Comparison of ENCODE assay signal across 1 cellular context in genomic region chr22:37508431-37508963, GRCh38.
TF ChIP-seq lines count a peak whose summit lies in the region.

No MANE protein-coding gene starts in this region.

TF ChIP-seq in K562, 482 proteins besides CTCF, POLR2A, EP300 and RAD21:
- TF ChIP-seq, protein P1, sequence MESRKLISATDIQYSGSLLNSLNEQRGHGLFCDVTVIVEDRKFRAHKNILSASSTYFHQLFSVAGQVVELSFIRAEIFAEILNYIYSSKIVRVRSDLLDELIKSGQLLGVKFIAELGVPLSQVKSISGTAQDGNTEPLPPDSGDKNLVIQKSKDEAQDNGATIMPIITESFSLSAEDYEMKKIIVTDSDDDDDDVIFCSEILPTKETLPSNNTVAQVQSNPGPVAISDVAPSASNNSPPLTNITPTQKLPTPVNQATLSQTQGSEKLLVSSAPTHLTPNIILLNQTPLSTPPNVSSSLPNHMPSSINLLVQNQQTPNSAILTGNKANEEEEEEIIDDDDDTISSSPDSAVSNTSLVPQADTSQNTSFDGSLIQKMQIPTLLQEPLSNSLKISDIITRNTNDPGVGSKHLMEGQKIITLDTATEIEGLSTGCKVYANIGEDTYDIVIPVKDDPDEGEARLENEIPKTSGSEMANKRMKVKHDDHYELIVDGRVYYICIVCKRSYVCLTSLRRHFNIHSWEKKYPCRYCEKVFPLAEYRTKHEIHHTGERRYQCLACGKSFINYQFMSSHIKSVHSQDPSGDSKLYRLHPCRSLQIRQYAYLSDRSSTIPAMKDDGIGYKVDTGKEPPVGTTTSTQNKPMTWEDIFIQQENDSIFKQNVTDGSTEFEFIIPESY (CRISPR knock-in tag; IDR thresholded peaks at IDR 0.05), result peak; percentile 84
- TF ChIP-seq PCBP1 (IDR thresholded peaks at IDR 0.05; ENCODE audit: low read depth, low read length, poor library complexity, severe bottlenecking), result no peak
